8 cellular contexts compared by ENCODE assay signal in the genomic region with DNA sequence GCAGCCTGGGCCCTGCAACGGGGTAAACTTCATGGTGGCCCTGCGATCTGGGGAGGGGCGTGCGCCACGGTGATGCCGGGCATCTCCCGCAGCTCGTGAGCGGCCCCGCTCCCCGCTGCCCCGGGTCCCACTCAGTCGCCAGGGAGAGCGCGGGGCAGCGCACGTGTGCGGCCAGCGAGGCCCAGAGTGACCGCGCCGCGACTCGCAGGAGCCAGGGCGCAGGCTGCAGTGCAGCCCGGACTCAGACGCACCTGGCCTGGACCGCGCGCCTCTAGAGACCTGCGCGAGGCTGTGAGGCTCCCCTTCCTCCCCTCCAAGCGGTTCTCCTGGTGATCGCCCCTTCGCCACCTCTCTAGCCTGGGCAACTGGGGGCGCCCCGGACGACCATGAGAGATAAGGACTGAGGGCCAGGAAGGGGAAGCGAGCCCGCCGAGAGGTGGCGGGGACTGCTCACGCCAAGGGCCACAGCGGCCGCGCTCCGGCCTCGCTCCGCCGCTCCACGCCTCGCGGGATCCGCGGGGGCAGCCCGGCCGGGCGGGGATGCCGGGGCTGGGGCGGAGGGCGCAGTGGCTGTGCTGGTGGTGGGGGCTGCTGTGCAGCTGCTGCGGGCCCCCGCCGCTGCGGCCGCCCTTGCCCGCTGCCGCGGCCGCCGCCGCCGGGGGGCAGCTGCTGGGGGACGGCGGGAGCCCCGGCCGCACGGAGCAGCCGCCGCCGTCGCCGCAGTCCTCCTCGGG. TPM values are rescaled to one million over a fixed set of nuclear protein-coding genes. Genes with fewer than 3 reads are reported as not detected.
DNase-seq lines count a peak whose midpoint lies in the region; ATAC-seq, FAIRE-seq and TF ChIP-seq lines count a peak whose summit lies in the region.

No MANE protein-coding gene starts in this region.

- DNase-seq in 8988T (peak; percentile 86), HTR-8/SVneo (ENCODE audit: insufficient read length, low spot score) (no peak), kidney tubule cell (ENCODE audit: low spot score) (no peak)

- H3K4me1 Mint-ChIP-seq in activated T-helper 17 cell treated with anti-CD3 and anti-CD28 coated beads, Interleukin-2, amount 50 U/mL, for 72 hours = no peaks in the 10 kb centered on the region
- peaks cover 39% of the 10 kb centered on the region for H3K4me1 Mint-ChIP-seq in stimulated activated memory B cell treated with anti-CD40 and anti-IgM and Interleukin-4, amounts not matched to agents 10 μg/mL and 1 μg/mL and 100 μg/mL, for 72 hours

- H3K27ac Mint-ChIP-seq in activated T-helper 17 cell treated with anti-CD3 and anti-CD28 coated beads, Interleukin-2, amount 50 U/mL, for 72 hours = no peak overlapping the region
- peak overlapping the region; percentile 37 for H3K27ac Mint-ChIP-seq in stimulated activated memory B cell treated with anti-CD40 and anti-IgM and Interleukin-4, amounts not matched to agents 10 μg/mL and 1 μg/mL and 100 μg/mL, for 72 hours

- H3K4me3 Mint-ChIP-seq in activated T-helper 17 cell treated with anti-CD3 and anti-CD28 coated beads, Interleukin-2, amount 50 U/mL, for 72 hours = peak overlapping the region; percentile 61
- H3K4me3 Mint-ChIP-seq in stimulated activated memory B cell treated with anti-CD40 and anti-IgM and Interleukin-4, amounts not matched to agents 10 μg/mL and 1 μg/mL and 100 μg/mL, for 72 hours = peak overlapping the region; percentile 81

- no peak for TF ChIP-seq CTCF in GM12875 (IDR thresholded peaks at IDR 0.05; ENCODE audit: borderline replicate concordance, insufficient read depth, low read depth, low read length)

- ATAC-seq in HG03442 (IDR thresholded peaks at IDR 0.05; ENCODE audit: unreplicated experiment) = peak; percentile 3
- ATAC-seq in activated T-helper 17 cell treated with anti-CD3 and anti-CD28 coated beads, Interleukin-2, amount 50 U/mL, for 72 hours (replicated peaks) = peak; percentile 23
- ATAC-seq in stimulated activated memory B cell treated with anti-CD40 and anti-IgM and Interleukin-4, amounts not matched to agents 10 μg/mL and 1 μg/mL and 100 μg/mL, for 72 hours = peak; percentile 45

- H3K9me3 Mint-ChIP-seq in activated T-helper 17 cell treated with anti-CD3 and anti-CD28 coated beads, Interleukin-2, amount 50 U/mL, for 72 hours = no peaks in the 10 kb centered on the region
- no peaks in the 10 kb centered on the region for H3K9me3 Mint-ChIP-seq in stimulated activated memory B cell treated with anti-CD40 and anti-IgM and Interleukin-4, amounts not matched to agents 10 μg/mL and 1 μg/mL and 100 μg/mL, for 72 hours

- H3K4me3 ChIP-seq in GM12875 (ENCODE audit: low read depth, low read length) (peak overlapping the region; percentile 61), iPS-11a (ENCODE audit: low read depth, low read length) (peak overlapping the region; percentile 47)

- peaks cover 48% of the 10 kb centered on the region for H3K27me3 Mint-ChIP-seq in activated T-helper 17 cell treated with anti-CD3 and anti-CD28 coated beads, Interleukin-2, amount 50 U/mL, for 72 hours
- peaks cover 43% of the 10 kb centered on the region for H3K27me3 Mint-ChIP-seq in stimulated activated memory B cell treated with anti-CD40 and anti-IgM and Interleukin-4, amounts not matched to agents 10 μg/mL and 1 μg/mL and 100 μg/mL, for 72 hours

- no peaks in the 10 kb centered on the region for H3K36me3 Mint-ChIP-seq in activated T-helper 17 cell treated with anti-CD3 and anti-CD28 coated beads, Interleukin-2, amount 50 U/mL, for 72 hours (ENCODE audit: low read depth)
- no peaks in the 10 kb centered on the region for H3K36me3 Mint-ChIP-seq in stimulated activated memory B cell treated with anti-CD40 and anti-IgM and Interleukin-4, amounts not matched to agents 10 μg/mL and 1 μg/mL and 100 μg/mL, for 72 hours

- FAIRE-seq in HTR-8/SVneo (lab: Jason Lieb, UNC) = no peak

RNA-seq across cellular contexts. Expression of gene BMP6, which starts 0.7 kb away (rescaled TPM):
- total RNA-seq in activated T-helper 17 cell treated with anti-CD3 and anti-CD28 coated beads, Interleukin-2, amount 50 U/mL, for 72 hours = under 1 TPM in 1 of 2 donors, not detected in 1; 0.21 TPM
